In genomic region chr15:58182460-58183163, GRCh38 we compare ENCODE assay signal across 9 cellular contexts. TPM values are rescaled to one million over a fixed set of nuclear protein-coding genes. Genes with fewer than 3 reads are reported as not detected.
DNase-seq lines count a peak whose midpoint lies in the region; ATAC-seq, FAIRE-seq and TF ChIP-seq lines count a peak whose summit lies in the region.
"Had no signal": no experiment of that assay in that cellular context is flagged by ENCODE, and none has a peak within 500 bp of the region (broad histone marks: within the 10 kb centered on the region; RNA-seq: fewer than 3 reads in every experiment).

No MANE protein-coding gene starts in this region.

- peaks cover 12% of the 10 kb centered on the region for H3K4me1 Mint-ChIP-seq in activated CD4-positive, alpha-beta T cell treated with anti-CD3 and anti-CD28 coated beads, Interleukin-2, amount 10 ng/mL, durations not matched to agents 24 days and 14 days
- peaks cover 0 to 12% (median 10%) of the 10 kb centered on the region in 7 donors for H3K4me1 Mint-ChIP-seq in naive thymus-derived CD4-positive, alpha-beta T cell

- peak; percentile 66 for ATAC-seq in naive thymus-derived CD4-positive, alpha-beta T cell
- ATAC-seq in GM21360 (IDR thresholded peaks at IDR 0.05; ENCODE audit: unreplicated experiment), result no peak

- H3K36me3 ChIP-seq in A673 (ENCODE audit: insufficient read depth, low read length, poor library complexity, severe bottlenecking) (no peaks in the 10 kb centered on the region), esophagus muscularis mucosa (no peaks in the 10 kb centered on the region), transverse colon (no peaks in the 10 kb centered on the region)
- no peaks in the 10 kb centered on the region for H3K36me3 ChIP-seq in naive thymus-derived CD4-positive, alpha-beta T cell (ENCODE audit: control insufficient read depth in 2 of 3, insufficient read depth in 3 of 3, low read length in 3 of 3)

- peak; percentile 78 for FAIRE-seq in GM12891 (lab: Jason Lieb, UNC)

- H3K27ac ChIP-seq in A673 (ENCODE audit: low read depth, low read length, poor library complexity, severe bottlenecking), result no peak overlapping the region
- H3K27ac ChIP-seq in esophagus muscularis mucosa (replicated peaks in 1 of 4), result no peak overlapping the region
- H3K27ac ChIP-seq in naive thymus-derived CD4-positive, alpha-beta T cell (ENCODE audit: low read depth, low read length), result no peak overlapping the region
- no peak overlapping the region for H3K27ac ChIP-seq in transverse colon

- H3K4me3 Mint-ChIP-seq in activated CD4-positive, alpha-beta T cell treated with anti-CD3 and anti-CD28 coated beads, Interleukin-2, amount 10 ng/mL, durations not matched to agents 24 days and 14 days, result no peak overlapping the region
- H3K4me3 Mint-ChIP-seq in naive thymus-derived CD4-positive, alpha-beta T cell, result no peak overlapping the region
- H3K4me3 Mint-ChIP-seq: dendritic cell treated with granulocyte-macrophage colony-stimulating factor and Interleukin-4, amounts not matched to agents 40 ng/mL and 50 ng/mL, for 4 days had no signal

- no TSS peak for BruUV-seq in A673 (replicated peaks; lab: Mats Ljungman, UMichigan)

- POLR2A ChIA-PET in A673 (lab: Charles Lee; ENCODE audit: low non-redundant PET), result no interaction called here
- POLR2A ChIA-PET in naive thymus-derived CD4-positive, alpha-beta T cell (lab: Charles Lee), result no interaction called here

- H3K27me3 ChIP-seq in A673 (replicated peaks; ENCODE audit: insufficient read depth, low read depth, low read length, poor library complexity), result peaks cover 6% of the 10 kb centered on the region
- H3K27me3 ChIP-seq in esophagus muscularis mucosa, result peaks cover 0 to 18% (median 0%) of the 10 kb centered on the region in 4 donors
- no peaks in the 10 kb centered on the region for H3K27me3 ChIP-seq in naive thymus-derived CD4-positive, alpha-beta T cell (ENCODE audit: control insufficient read depth in 2 of 2, insufficient read depth in 2 of 2, low read length in 2 of 2)
- H3K27me3 ChIP-seq in transverse colon, result peaks cover 17% of the 10 kb centered on the region

- no peak overlapping the region for H3K4me3 ChIP-seq in A673 (ENCODE audit: low read depth, low read length, poor library complexity, severe bottlenecking)
- no peak overlapping the region for H3K4me3 ChIP-seq in esophagus muscularis mucosa
- no peak overlapping the region for H3K4me3 ChIP-seq in naive thymus-derived CD4-positive, alpha-beta T cell (ENCODE audit: low read length)
- no peak overlapping the region for H3K4me3 ChIP-seq in transverse colon

- TF ChIP-seq CTCF in A673 (conservative IDR thresholded peaks at IDR 0.05; ENCODE audit: low read depth, low read length), result peak; percentile 86
- peak; percentile 38 to 55 (median 43) for TF ChIP-seq CTCF in esophagus muscularis mucosa (IDR thresholded peaks at IDR 0.05)
- peak; percentile 28 to 50 (median 44) for TF ChIP-seq CTCF in transverse colon (IDR thresholded peaks at IDR 0.05)

- intact Hi-C loops in A673 (cut with micrococcal nuclease; ENCODE audit: unreplicated experiment) (loop anchor here (1.0 to 10.0 kb wide), 4 partner anchors 105 to 622 kb away; no protein-coding TSS in a partner anchor), esophagus muscularis mucosa (cut with DNase I) (no loop called here), transverse colon (cut with DNase I; ENCODE audit: low total_unique reads) (no loop called here)
- intact Hi-C loops in activated CD4-positive, alpha-beta T cell treated with anti-CD3 and anti-CD28 coated beads, Interleukin-2, amount 10 ng/mL, durations not matched to agents 24 days and 14 days (cut with micrococcal nuclease), result loop anchor here (1.0 to 5.0 kb wide), 2 partner anchors 139 to 615 kb away; no protein-coding TSS in a partner anchor
- intact Hi-C loops in naive thymus-derived CD4-positive, alpha-beta T cell (cut with micrococcal nuclease), result loop anchor here (1.0 to 10.0 kb wide), 5 partner anchors 108 to 620 kb away; no protein-coding TSS in a partner anchor

- DNase-seq in A673 (ENCODE audit: low spot score) (peak; percentile 56), GM12891 (ENCODE audit: insufficient read length, low spot score) (peak; percentile 42), NCI-H1105 treated with DMSO at 0.1 percent for 48 hours (lab: John Stamatoyannopoulos, UW) (peak; percentile 59), esophagus muscularis mucosa (ENCODE audit: extremely low spot score) (no peak), transverse colon (peak; percentile 14)
- DNase-seq in activated CD4-positive, alpha-beta T cell treated with anti-CD3 and anti-CD28 coated beads, Interleukin-2, amount 10 ng/mL, durations not matched to agents 24 days and 14 days, result peak; percentile 77
- DNase-seq in naive thymus-derived CD4-positive, alpha-beta T cell, result peak in 3 of 9 donors; percentile 4 to 39 (median 9)

- TF ChIP-seq EP300 in esophagus muscularis mucosa (IDR thresholded peaks at IDR 0.05) (no peak), transverse colon (IDR thresholded peaks at IDR 0.05; ENCODE audit: low read depth) (no peak)

- no peak for TF ChIP-seq POLR2A in GM12891 (IDR thresholded peaks at IDR 0.05; ENCODE audit: low read depth, low read length)
- TF ChIP-seq POLR2A in esophagus muscularis mucosa (IDR thresholded peaks at IDR 0.05; ENCODE audit: low read depth), result no peak
- TF ChIP-seq POLR2A in transverse colon (IDR thresholded peaks at IDR 0.05), result no peak

- in situ Hi-C loops in transverse colon (cut with MboI; ENCODE audit: low pct_ligation_motif_present in 1 of 4, low pct_unique_long_range_greater_than_20kb in 1 of 4, low sequenced_read_pairs in 3 of 4), result no loop called here

- H3K9me3 Mint-ChIP-seq in activated CD4-positive, alpha-beta T cell treated with anti-CD3 and anti-CD28 coated beads, Interleukin-2, amount 10 ng/mL, durations not matched to agents 24 days and 14 days, result no peaks in the 10 kb centered on the region
- no peaks in the 10 kb centered on the region for H3K9me3 Mint-ChIP-seq in naive thymus-derived CD4-positive, alpha-beta T cell
- H3K9me3 Mint-ChIP-seq: dendritic cell treated with granulocyte-macrophage colony-stimulating factor and Interleukin-4, amounts not matched to agents 40 ng/mL and 50 ng/mL, for 4 days had no signal

- CTCF ChIA-PET in A673 (lab: Charles Lee), result no interaction called here
- CTCF ChIA-PET in naive thymus-derived CD4-positive, alpha-beta T cell (lab: Charles Lee), result no interaction called here

- H3K4me1 ChIP-seq in A673 (ENCODE audit: insufficient read depth, low read length, poor library complexity, severe bottlenecking), result no peaks in the 10 kb centered on the region
- H3K4me1 ChIP-seq in esophagus muscularis mucosa, result no peaks in the 10 kb centered on the region
- peaks cover 0 to 4% of the 10 kb centered on the region in 2 donors for H3K4me1 ChIP-seq in naive thymus-derived CD4-positive, alpha-beta T cell (ENCODE audit: control insufficient read depth in 2 of 2, insufficient read depth in 2 of 2, low read length in 2 of 2)
- H3K4me1 ChIP-seq in transverse colon, result no peaks in the 10 kb centered on the region

- H3K36me3 Mint-ChIP-seq in activated CD4-positive, alpha-beta T cell treated with anti-CD3 and anti-CD28 coated beads, Interleukin-2, amount 10 ng/mL, durations not matched to agents 24 days and 14 days (ENCODE audit: low read depth), result no peaks in the 10 kb centered on the region
- H3K36me3 Mint-ChIP-seq in naive thymus-derived CD4-positive, alpha-beta T cell, result no peaks in the 10 kb centered on the region

- 15% methylated on average over 9 of the region's 9 CpGs for WGBS in esophagus muscularis mucosa
- 13 to 88% methylated on average over 1 to 9 of the region's 9 CpGs for WGBS in transverse colon (ENCODE audit: low coverage in 1 of 2), 2 donors

- H3K9me3 ChIP-seq in A673 (ENCODE audit: low read depth, low read length, poor library complexity, severe bottlenecking) (no peaks in the 10 kb centered on the region), esophagus muscularis mucosa (no peaks in the 10 kb centered on the region), transverse colon (no peaks in the 10 kb centered on the region)
- H3K9me3 ChIP-seq in naive thymus-derived CD4-positive, alpha-beta T cell (ENCODE audit: control insufficient read depth in 2 of 3, low read length in 3 of 3), result no peaks in the 10 kb centered on the region

- no peak overlapping the region for H3K27ac Mint-ChIP-seq in activated CD4-positive, alpha-beta T cell treated with anti-CD3 and anti-CD28 coated beads, Interleukin-2, amount 10 ng/mL, durations not matched to agents 24 days and 14 days
- no peak overlapping the region for H3K27ac Mint-ChIP-seq in naive thymus-derived CD4-positive, alpha-beta T cell
- H3K27ac Mint-ChIP-seq: dendritic cell treated with granulocyte-macrophage colony-stimulating factor and Interleukin-4, amounts not matched to agents 40 ng/mL and 50 ng/mL, for 4 days had no signal

- peaks cover 27% of the 10 kb centered on the region for H3K27me3 Mint-ChIP-seq in activated CD4-positive, alpha-beta T cell treated with anti-CD3 and anti-CD28 coated beads, Interleukin-2, amount 10 ng/mL, durations not matched to agents 24 days and 14 days
- H3K27me3 Mint-ChIP-seq in naive thymus-derived CD4-positive, alpha-beta T cell, result peaks cover 10 to 37% (median 24%) of the 10 kb centered on the region in 5 donors
- H3K27me3 Mint-ChIP-seq: dendritic cell treated with granulocyte-macrophage colony-stimulating factor and Interleukin-4, amounts not matched to agents 40 ng/mL and 50 ng/mL, for 4 days had no signal

TF ChIP-seq in GM12891, 5 proteins besides CTCF, POLR2A, EP300 and RAD21:
- no peak for TF ChIP-seq PAX5 (IDR thresholded peaks at IDR 0.05; ENCODE audit: insufficient read depth, low read length, severe bottlenecking)
- no peak for TF ChIP-seq POU2F2 (IDR thresholded peaks at IDR 0.05; ENCODE audit: low read depth, low read length)
- TF ChIP-seq POLR2AphosphoS5 (IDR thresholded peaks at IDR 0.05; ENCODE audit: low read depth, low read length), result no peak
- TF ChIP-seq TAF1 (IDR thresholded peaks at IDR 0.05; ENCODE audit: low read depth, low read length), result no peak
- no peak for TF ChIP-seq SPI1 (IDR thresholded peaks at IDR 0.05; ENCODE audit: low read depth, low read length)

RNA-seq across cellular contexts. Expression of gene AQP9, which starts 44.4 kb away (rescaled TPM):
- total RNA-seq in A673 (2021), result not detected in 2 replicates
- 0.23 TPM for polyA plus RNA-seq in GM12891 (2012; ENCODE audit: low read depth, missing spikeins)
- 0.26 TPM in 2 replicates for total RNA-seq in activated CD4-positive, alpha-beta T cell treated with anti-CD3 and anti-CD28 coated beads, Interleukin-2, amount 10 ng/mL, durations not matched to agents 24 days and 14 days
- total RNA-seq in esophagus muscularis mucosa, result 1 to 10 TPM in 1 of 4 donors, under 1 TPM in 2, not detected in 1; 0.26 to 9.6 (median 0.98) TPM
- total RNA-seq in naive thymus-derived CD4-positive, alpha-beta T cell, result 10 to 100 TPM in 1 of 5 experiments, 1 to 10 TPM in 1, not detected in 3; 8.8 to 29.6 TPM
- under 1 TPM in 1 of 2 donors, not detected in 1; 0.15 TPM for polyA plus RNA-seq in naive thymus-derived CD4-positive, alpha-beta T cell
- total RNA-seq in transverse colon, result under 1 TPM in 2 of 4 donors, not detected in 2; 0.14 to 0.32 TPM

Comparison
In these comparisons a context has a peak if more than half of its experiments do, and no peak if none do; other contexts are left out.
1. intact Hi-C loops: an anchor here in A673 (1.0 to 10.0 kb wide), activated CD4-positive, alpha-beta T cell treated with anti-CD3 and anti-CD28 coated beads, Interleukin-2, amount 10 ng/mL, durations not matched to agents 24 days and 14 days (1.0 to 5.0 kb wide) and naive thymus-derived CD4-positive, alpha-beta T cell (1.0 to 10.0 kb wide); none called in esophagus muscularis mucosa and transverse colon.